31 cellular contexts compared by ENCODE assay signal in the genomic region with DNA sequence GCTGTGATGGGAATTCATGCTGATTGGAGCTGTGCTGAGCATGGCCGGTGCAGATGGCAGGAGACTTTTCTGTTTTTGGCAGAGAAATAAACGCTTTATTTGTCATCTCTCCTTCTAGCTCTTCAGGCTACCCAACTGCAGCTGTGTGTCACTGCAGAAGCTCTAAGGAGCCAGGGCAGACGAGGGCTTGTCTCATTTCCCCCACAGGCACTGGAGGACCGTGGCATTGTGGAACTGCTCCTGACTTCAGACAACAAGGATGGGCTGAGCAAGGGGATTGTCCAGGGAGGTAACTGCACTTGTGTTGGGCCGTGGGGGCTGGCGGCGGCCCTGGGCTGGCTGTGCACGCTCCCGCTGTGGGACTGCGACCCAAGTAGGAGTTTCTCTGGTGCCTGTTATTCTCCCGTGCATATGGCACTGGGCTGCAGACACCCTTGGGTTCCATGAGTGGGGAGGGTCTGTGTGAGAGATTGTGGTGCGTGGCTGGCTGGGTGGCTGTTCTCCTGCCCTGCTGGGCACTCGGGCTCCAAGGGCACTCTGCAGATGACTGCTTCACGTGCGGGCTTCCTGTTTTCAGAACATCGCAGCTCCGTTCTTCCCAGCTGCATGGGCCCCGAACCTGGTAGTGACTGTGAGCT. TPM values are rescaled to one million over a fixed set of nuclear protein-coding genes. Genes with fewer than 3 reads are reported as not detected.
"Had no signal": no experiment of that assay in that cellular context is flagged by ENCODE, and none has a peak within 500 bp of the region (broad histone marks: within the 10 kb centered on the region; RNA-seq: fewer than 3 reads in every experiment).

No MANE protein-coding gene starts in this region.

- H3K36me3 ChIP-seq: adrenal gland, ascending aorta, cardiac muscle cell, lower lobe of right lung, pancreas, thyroid gland, upper lobe of left lung had no signal

- H3K4me3 Mint-ChIP-seq: activated CD4-positive, alpha-beta T cell treated with anti-CD3 and anti-CD28 coated beads for 36 hours; activated naive CD4-positive, alpha-beta T cell treated with anti-CD3 and anti-CD28 coated beads for 36 hours; activated naive CD8-positive, alpha-beta T cell treated with anti-CD3 and anti-CD28 coated beads for 36 hours; activated T-helper 1 cell treated with anti-CD3 and anti-CD28 coated beads, Interleukin-12 subunit alpha, Interleukin-12 subunit beta, Interleukin-2, Interleukin-4 antibody, amounts not matched to agents 30 ng/mL and 10 ng/mL and 1 ng/mL, durations not matched to agents 14 hours and 24 hours and 36 hours; brain; nephron progenitor cell; stimulated activated memory B cell treated with anti-CD40 and anti-IgM and Interleukin-4, amounts not matched to agents 10 μg/mL and 1 μg/mL and 100 μg/mL, for 72 hours; stimulated activated naive CD8-positive, alpha-beta T cell treated with anti-CD3 and anti-CD28 coated beads, Interleukin-15, amount 100 ng/mL, for 72 hours; T-helper 2 cell treated with Interferon-gamma antibody and Interleukin-4, amounts not matched to agents 5 μg/mL and 100 μg/mL, for 36 hours had no signal

- H3K9me3 ChIP-seq: adrenal gland, ascending aorta, lower lobe of right lung, pancreas, psoas muscle, thyroid gland, upper lobe of left lung had no signal

- H3K4me2 ChIP-seq: smooth muscle cell had no signal

- H3K4me3 ChIP-seq: adrenal gland, ascending aorta, cardiac muscle cell, lower lobe of right lung, pancreas, psoas muscle, smooth muscle cell, thyroid gland, upper lobe of left lung had no signal

- H3K4me1 ChIP-seq: ascending aorta, pancreas, psoas muscle had no signal

- H3K27ac ChIP-seq: adrenal gland, ascending aorta, cardiac muscle cell, lower lobe of right lung, pancreas, psoas muscle, thyroid gland, upper lobe of left lung had no signal

- DNase-seq: activated CD4-positive, alpha-beta T cell treated with anti-CD3 and anti-CD28 coated beads for 36 hours; activated CD4-positive, CD25-positive, alpha-beta regulatory T cell; activated effector memory CD4-positive, alpha-beta T cell treated with anti-CD3 and anti-CD28 coated beads, Interleukin-2, amount 50 U/mL, for 16 hours; activated naive CD4-positive, alpha-beta T cell treated with anti-CD3 and anti-CD28 coated beads for 36 hours; activated naive CD8-positive, alpha-beta T cell treated with anti-CD3 and anti-CD28 coated beads for 36 hours; activated T-cell treated with anti-CD3 and anti-CD28 coated beads, Interleukin-2, amount 50 U/mL, for 1 hour; cortex of kidney; foreskin fibroblast; hippocampal formation; lower lobe of right lung; mesendoderm; nephron progenitor cell; stimulated activated CD4-positive, alpha-beta T cell treated with anti-CD3 and anti-CD28 coated beads, Interleukin-1b, Interleukin-23, amount 100 ng/mL, for 48 hours; stimulated activated CD4-positive, alpha-beta T cell treated with anti-CD3 and anti-CD28 coated beads, Interleukin-4, amount 100 ng/mL, for 4 hours; stimulated activated CD8-positive, alpha-beta memory T cell treated with anti-CD3 and anti-CD28 coated beads, Interleukin-4, amount 100 ng/mL, for 48 hours; stimulated activated naive CD8-positive, alpha-beta T cell treated with anti-CD3 and anti-CD28 coated beads, Interleukin-15, amount 100 ng/mL, for 72 hours; substantia nigra; T-helper 1 cell; thyroid gland had no signal

- ATAC-seq: activated CD4-positive, alpha-beta T cell treated with anti-CD3 and anti-CD28 coated beads for 36 hours; esophagus mucosa; lower lobe of right lung; pancreas; psoas muscle; stimulated activated memory B cell treated with anti-CD40 and anti-IgM and Interleukin-4, amounts not matched to agents 10 μg/mL and 1 μg/mL and 100 μg/mL, for 72 hours; stimulated activated naive CD8-positive, alpha-beta T cell treated with anti-CD3 and anti-CD28 coated beads, Interleukin-15, amount 100 ng/mL, for 72 hours had no signal

- H3K36me3 Mint-ChIP-seq: stimulated activated memory B cell treated with anti-CD40 and anti-IgM and Interleukin-4, amounts not matched to agents 10 μg/mL and 1 μg/mL and 100 μg/mL, for 72 hours had no signal

- H3K9me3 Mint-ChIP-seq: activated naive CD4-positive, alpha-beta T cell treated with anti-CD3 and anti-CD28 coated beads for 36 hours; activated T-helper 1 cell treated with anti-CD3 and anti-CD28 coated beads, Interleukin-12 subunit alpha, Interleukin-12 subunit beta, Interleukin-2, Interleukin-4 antibody, amounts not matched to agents 30 ng/mL and 10 ng/mL and 1 ng/mL, durations not matched to agents 14 hours and 24 hours and 36 hours; stimulated activated naive CD8-positive, alpha-beta T cell treated with anti-CD3 and anti-CD28 coated beads, Interleukin-15, amount 100 ng/mL, for 72 hours; T-helper 2 cell treated with Interferon-gamma antibody and Interleukin-4, amounts not matched to agents 5 μg/mL and 100 μg/mL, for 36 hours had no signal

- H3K27me3 ChIP-seq: adrenal gland, ascending aorta, cardiac muscle cell, pancreas, thyroid gland, upper lobe of left lung had no signal

- H3K27ac Mint-ChIP-seq: activated CD4-positive, alpha-beta T cell treated with anti-CD3 and anti-CD28 coated beads for 36 hours; activated naive CD4-positive, alpha-beta T cell treated with anti-CD3 and anti-CD28 coated beads for 36 hours; activated naive CD8-positive, alpha-beta T cell treated with anti-CD3 and anti-CD28 coated beads for 36 hours; activated T-helper 1 cell treated with anti-CD3 and anti-CD28 coated beads, Interleukin-12 subunit alpha, Interleukin-12 subunit beta, Interleukin-2, Interleukin-4 antibody, amounts not matched to agents 30 ng/mL and 10 ng/mL and 1 ng/mL, durations not matched to agents 14 hours and 24 hours and 36 hours; nephron progenitor cell; stimulated activated memory B cell treated with anti-CD40 and anti-IgM and Interleukin-4, amounts not matched to agents 10 μg/mL and 1 μg/mL and 100 μg/mL, for 72 hours; stimulated activated naive CD8-positive, alpha-beta T cell treated with anti-CD3 and anti-CD28 coated beads, Interleukin-15, amount 100 ng/mL, for 72 hours; T-helper 2 cell treated with Interferon-gamma antibody and Interleukin-4, amounts not matched to agents 5 μg/mL and 100 μg/mL, for 36 hours had no signal

RNA-seq across cellular contexts. Expression of a gene that starts 53.1 kb away (rescaled TPM):
- total RNA-seq: smooth muscle cell had no signal
- polyA plus RNA-seq: cardiac muscle cell, smooth muscle cell had no signal
